Comparison of ENCODE assay signal across 16 cellular contexts in the genomic region with DNA sequence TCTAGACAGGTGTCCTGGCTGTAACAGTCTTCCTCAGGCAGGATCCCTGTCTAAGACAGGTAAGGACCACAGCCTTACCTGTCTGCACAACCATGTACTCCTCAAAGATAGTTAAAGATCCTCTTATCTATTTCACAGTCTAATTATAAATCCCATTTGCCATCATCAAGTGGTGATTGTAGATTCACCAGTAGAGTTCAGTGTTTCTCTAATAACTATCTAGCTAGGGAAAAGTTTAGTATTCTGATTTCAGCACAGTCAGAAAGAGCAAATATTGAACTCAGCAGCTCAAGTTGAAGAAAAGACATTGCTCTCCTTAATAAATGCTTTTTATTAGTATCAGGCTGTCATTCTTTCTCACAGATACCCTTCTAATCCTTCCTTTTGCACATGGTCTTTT.
DNase-seq lines count a peak whose midpoint lies in the region; ATAC-seq and TF ChIP-seq lines count a peak whose summit lies in the region.
"Had no signal": no experiment of that assay in that cellular context is flagged by ENCODE, and none has a peak within 500 bp of the region (broad histone marks: within the 10 kb centered on the region; RNA-seq: fewer than 3 reads in every experiment).

No MANE protein-coding gene starts in this region.

- H3K36me3 ChIP-seq in A673 (ENCODE audit: insufficient read depth, low read length, poor library complexity, severe bottlenecking) (no peaks in the 10 kb centered on the region), HEK293 (ENCODE audit: control insufficient read depth in 2 of 2, insufficient read depth in 1 of 2, low read length in 2 of 2) (no peaks in the 10 kb centered on the region), upper lobe of left lung (no peaks in the 10 kb centered on the region)
- H3K36me3 ChIP-seq: prostate gland, upper lobe of right lung had no signal

- intact Hi-C loops in A673 (cut with micrococcal nuclease; ENCODE audit: unreplicated experiment), result no loop called here

- H3K4me3 ChIP-seq in A673 (ENCODE audit: low read depth, low read length, poor library complexity, severe bottlenecking), result no peak overlapping the region
- no peak overlapping the region for H3K4me3 ChIP-seq in HEK293 (ENCODE audit: low read depth, low read length)
- H3K4me3 ChIP-seq in upper lobe of left lung, result no peak overlapping the region
- H3K4me3 ChIP-seq: prostate gland, upper lobe of right lung had no signal

- POLR2A ChIA-PET in A673 (lab: Charles Lee; ENCODE audit: low non-redundant PET), result no interaction called here
- POLR2A ChIA-PET in HEK293 (lab: Yijun Ruan, JAX), result no interaction called here

- TF ChIP-seq CTCF in A673 (conservative IDR thresholded peaks at IDR 0.05; ENCODE audit: low read depth, low read length) (peak; percentile 52), HEK293 (tag by site-specific recombination; IDR thresholded peaks at IDR 0.05) (no peak), upper lobe of left lung (IDR thresholded peaks at IDR 0.05) (no peak)

- TF ChIP-seq POLR2A in upper lobe of left lung (IDR thresholded peaks at IDR 0.05), result no peak

- CTCF ChIA-PET in A673 (lab: Charles Lee), result interaction anchor here (0.7 to 1.6 kb wide), 2 partner anchors 59 to 1469 kb away, joined by 3 to 6 read pairs; no protein-coding TSS in a partner anchor
- CTCF ChIA-PET in HEK293 (lab: Yijun Ruan, JAX), result interaction anchor here (0.6 to 1.4 kb wide), 4 partner anchors 10 to 778 kb away, joined by 3 to 5 read pairs (median 3); no protein-coding TSS in a partner anchor

- no peak overlapping the region for H3K27ac ChIP-seq in A673 (ENCODE audit: low read depth, low read length, poor library complexity, severe bottlenecking)
- H3K27ac ChIP-seq in HEK293 (ENCODE audit: extremely low read depth, low read depth, low read length), result no peak overlapping the region
- H3K27ac ChIP-seq in upper lobe of left lung, result no peak overlapping the region
- H3K27ac ChIP-seq: prostate gland, upper lobe of right lung had no signal

- no peaks in the 10 kb centered on the region for H3K27me3 ChIP-seq in A673 (replicated peaks; ENCODE audit: insufficient read depth, low read depth, low read length, poor library complexity)
- no peaks in the 10 kb centered on the region for H3K27me3 ChIP-seq in upper lobe of left lung
- H3K27me3 ChIP-seq: upper lobe of right lung had no signal

- H3K4me1 ChIP-seq in A673 (ENCODE audit: insufficient read depth, low read length, poor library complexity, severe bottlenecking), result peaks cover 12% of the 10 kb centered on the region
- no peaks in the 10 kb centered on the region for H3K4me1 ChIP-seq in HEK293 (ENCODE audit: control insufficient read depth, insufficient read depth, low read length)
- H3K4me1 ChIP-seq in upper lobe of left lung, result no peaks in the 10 kb centered on the region
- H3K4me1 ChIP-seq: prostate gland, upper lobe of right lung had no signal

- DNase-seq in A673 (ENCODE audit: low spot score), result peak; percentile 47
- DNase-seq in amniotic epithelial cell (ENCODE audit: low read depth), result peak; percentile 1
- DNase-seq in iris pigment epithelial cell (ENCODE audit: low read depth), result peak; percentile 1
- DNase-seq in activated naive CD4-positive, alpha-beta T cell treated with Interleukin-2 at 50 U/mL for 16 hours, result no peak
- no peak for DNase-seq in activated naive CD4-positive, alpha-beta T cell (lab: John Stamatoyannopoulos, UW)
- DNase-seq in upper lobe of left lung, result no peak
- DNase-seq: activated CD8-positive, alpha-beta memory T cell treated with anti-CD3 and anti-CD28 coated beads, Interleukin-2, amount 50 U/mL, for 4 hours; cortex of kidney; immature natural killer cell; NCI-H1436; upper lobe of right lung had no signal

- ATAC-seq in GM18868 (IDR thresholded peaks at IDR 0.05; ENCODE audit: unreplicated experiment) (no peak), upper lobe of left lung (ENCODE audit: low FRiP score in 2 of 2) (no peak)
- ATAC-seq: activated naive CD4-positive, alpha-beta T cell treated with anti-CD3 and anti-CD28 coated beads, Interleukin-2, amount 50 U/mL, for 72 hours; upper lobe of right lung; WTC11 had no signal

- no TSS peak for BruUV-seq in A673 (replicated peaks; lab: Mats Ljungman, UMichigan)

- TF ChIP-seq EP300 in upper lobe of left lung (IDR thresholded peaks at IDR 0.05), result no peak

- H3K9me3 ChIP-seq in A673 (ENCODE audit: low read depth, low read length, poor library complexity, severe bottlenecking), result no peaks in the 10 kb centered on the region
- no peaks in the 10 kb centered on the region for H3K9me3 ChIP-seq in HEK293 (ENCODE audit: control insufficient read depth, insufficient read depth, low read depth, low read length)
- no peaks in the 10 kb centered on the region for H3K9me3 ChIP-seq in upper lobe of left lung
- H3K9me3 ChIP-seq: prostate gland, upper lobe of right lung had no signal

TF ChIP-seq in HEK293, 187 proteins besides CTCF, POLR2A, EP300 and RAD21:
- TF ChIP-seq GFI1B (tag by site-specific recombination; IDR thresholded peaks at IDR 0.05), result no peak
- TF ChIP-seq ZNF157 (tag by site-specific recombination; IDR thresholded peaks at IDR 0.05), result no peak
- TF ChIP-seq ZNF416 (tag by site-specific recombination; IDR thresholded peaks at IDR 0.05), result no peak
- TF ChIP-seq ZNF174 (tag by site-specific recombination; IDR thresholded peaks at IDR 0.05), result no peak
- TF ChIP-seq ZNF114 (tag by site-specific recombination; IDR thresholded peaks at IDR 0.05), result no peak
- TF ChIP-seq ZNF768 (tag by site-specific recombination; IDR thresholded peaks at IDR 0.05), result no peak
- no peak for TF ChIP-seq ZNF776 (tag by site-specific recombination; IDR thresholded peaks at IDR 0.05; ENCODE audit: borderline replicate concordance)
- TF ChIP-seq, protein P1, sequence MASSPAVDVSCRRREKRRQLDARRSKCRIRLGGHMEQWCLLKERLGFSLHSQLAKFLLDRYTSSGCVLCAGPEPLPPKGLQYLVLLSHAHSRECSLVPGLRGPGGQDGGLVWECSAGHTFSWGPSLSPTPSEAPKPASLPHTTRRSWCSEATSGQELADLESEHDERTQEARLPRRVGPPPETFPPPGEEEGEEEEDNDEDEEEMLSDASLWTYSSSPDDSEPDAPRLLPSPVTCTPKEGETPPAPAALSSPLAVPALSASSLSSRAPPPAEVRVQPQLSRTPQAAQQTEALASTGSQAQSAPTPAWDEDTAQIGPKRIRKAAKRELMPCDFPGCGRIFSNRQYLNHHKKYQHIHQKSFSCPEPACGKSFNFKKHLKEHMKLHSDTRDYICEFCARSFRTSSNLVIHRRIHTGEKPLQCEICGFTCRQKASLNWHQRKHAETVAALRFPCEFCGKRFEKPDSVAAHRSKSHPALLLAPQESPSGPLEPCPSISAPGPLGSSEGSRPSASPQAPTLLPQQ (tag by site-specific recombination; IDR thresholded peaks at IDR 0.05), result no peak
- TF ChIP-seq ZNF654 (tag by site-specific recombination; IDR thresholded peaks at IDR 0.05; ENCODE audit: low read depth), result peak; percentile 10; the same call in 1 of the 2 replicates

Comparison
In these comparisons a context has a peak if more than half of its experiments do, and no peak if none do; other contexts are left out.
1. DNase-seq: peak in A673 (single experiment), amniotic epithelial cell (single experiment) and iris pigment epithelial cell (single experiment); none in activated naive CD4-positive, alpha-beta T cell treated with Interleukin-2 at 50 U/mL for 16 hours (single experiment), activated naive CD4-positive, alpha-beta T cell (0 of 4) and upper lobe of left lung (0 of 2).